ENCODE assay signal across 1 cellular context in genomic region chrX:68571292-68572256, GRCh38.
TF ChIP-seq lines count a peak whose summit lies in the region.

No MANE protein-coding gene starts in this region.

TF ChIP-seq in K562, 482 proteins besides CTCF, POLR2A, EP300 and RAD21 (continued from another document and continues in another):
- TF ChIP-seq GTF3C2 (IDR thresholded peaks at IDR 0.05; ENCODE audit: borderline replicate concordance, extremely low read depth, insufficient read length) = no peak
- no peak for TF ChIP-seq ZNF707 (CRISPR knock-in tag; conservative IDR thresholded peaks at IDR 0.05)
- TF ChIP-seq TCF15 (CRISPR knock-in tag; IDR thresholded peaks at IDR 0.05) = no peak
- 0 out of 2 replicates have a peak, but pooled peaks have one; percentile 10 for TF ChIP-seq USF2 (CRISPR knock-in tag; IDR thresholded peaks at IDR 0.05)
- TF ChIP-seq HIVEP1 (CRISPR knock-in tag; IDR thresholded peaks at IDR 0.05) = no peak
- TF ChIP-seq ZNF311 (CRISPR knock-in tag; IDR thresholded peaks at IDR 0.05) = no peak
- TF ChIP-seq DLX4 (CRISPR knock-in tag; IDR thresholded peaks at IDR 0.05) = no peak
- TF ChIP-seq ZBTB8A (IDR thresholded peaks at IDR 0.05; ENCODE audit: partially characterized antibody) = no peak
- no peak for TF ChIP-seq KLF16 (IDR thresholded peaks at IDR 0.05)
- TF ChIP-seq FOXK2 (conservative IDR thresholded peaks at IDR 0.05 in 1 of 2, IDR thresholded peaks at IDR 0.05 in 1 of 2; ENCODE audit: low read depth in 2 of 2) = peak in 1 of 2 experiments; percentile 12; a peak in 1 of 4 replicates
- TF ChIP-seq ZNF830 (CRISPR knock-in tag; IDR thresholded peaks at IDR 0.05) = no peak
- TF ChIP-seq ZNF57 (CRISPR knock-in tag; IDR thresholded peaks at IDR 0.05) = no peak
- TF ChIP-seq RAD51 (IDR thresholded peaks at IDR 0.05; ENCODE audit: borderline replicate concordance, low read depth) = no peak
- no peak for TF ChIP-seq FOXJ2 (tag; IDR thresholded peaks at IDR 0.05)
- no peak for TF ChIP-seq LARP7 (IDR thresholded peaks at IDR 0.05)
- TF ChIP-seq JUND (IDR thresholded peaks at IDR 0.05; ENCODE audit: borderline replicate concordance, low read depth, low read length) = peak; percentile 95
- TF ChIP-seq JUND (tag; IDR thresholded peaks at IDR 0.05; ENCODE audit: borderline replicate concordance, low read depth, low read length) = peak; percentile 90; the same call in 2 of the 3 replicates
- no peak for TF ChIP-seq ZBTB17 (CRISPR knock-in tag; IDR thresholded peaks at IDR 0.05)
- TF ChIP-seq TFE3 (CRISPR knock-in tag; IDR thresholded peaks at IDR 0.05) = no peak
- no peak for TF ChIP-seq NR2C2 (CRISPR knock-in tag; IDR thresholded peaks at IDR 0.05)
- TF ChIP-seq NR2C2 (tag; IDR thresholded peaks at IDR 0.05) = peak; percentile 27
- no peak for TF ChIP-seq TRIM28 (IDR thresholded peaks at IDR 0.05)
- TF ChIP-seq HMBOX1 (IDR thresholded peaks at IDR 0.05) = peak; percentile 99
- peak; percentile 23; the same call in 1 of the 2 replicates for TF ChIP-seq VEZF1 (CRISPR knock-in tag; IDR thresholded peaks at IDR 0.05)
- no peak for TF ChIP-seq SPI1 (IDR thresholded peaks at IDR 0.05; ENCODE audit: borderline replicate concordance, low read depth, low read length)
- TF ChIP-seq NFYB (IDR thresholded peaks at IDR 0.05; ENCODE audit: extremely low read depth, insufficient read length) = peak; percentile 56
- TF ChIP-seq MYC (IDR thresholded peaks at IDR 0.05; ENCODE audit: low read depth, low read length) = peak; percentile 56; the same call in 1 of the 2 replicates
- TF ChIP-seq MYC (CRISPR knock-in tag; IDR thresholded peaks at IDR 0.05; ENCODE audit: borderline replicate concordance, low read depth) = no peak
- no peak for TF ChIP-seq ZNF77 (CRISPR knock-in tag; IDR thresholded peaks at IDR 0.05)
- no peak for TF ChIP-seq FOXJ3 (CRISPR knock-in tag; IDR thresholded peaks at IDR 0.05)
- no peak for TF ChIP-seq RBM15 (IDR thresholded peaks at IDR 0.05; ENCODE audit: insufficient read depth, low read length)
- no peak for TF ChIP-seq MAX (CRISPR knock-in tag; IDR thresholded peaks at IDR 0.05)
- peak; percentile 86 for TF ChIP-seq SMARCA4 (IDR thresholded peaks at IDR 0.05)
- no peak for TF ChIP-seq CBX8 (IDR thresholded peaks at IDR 0.05; ENCODE audit: borderline replicate concordance, extremely low read depth, low read depth, low read length, poor library complexity, severe bottlenecking)
- TF ChIP-seq GATA2 (CRISPR knock-in tag; IDR thresholded peaks at IDR 0.05) = peak; percentile 66
- no peak for TF ChIP-seq TGIF2 (CRISPR knock-in tag; IDR thresholded peaks at IDR 0.05)
- TF ChIP-seq FOXP4 (CRISPR knock-in tag; IDR thresholded peaks at IDR 0.05; ENCODE audit: borderline replicate concordance) = no peak
- TF ChIP-seq MAFG (tag; conservative IDR thresholded peaks at IDR 0.05) = 0 out of 2 replicates have a peak, but pooled peaks have one; percentile 16
- no peak for TF ChIP-seq ELF4 (CRISPR knock-in tag; IDR thresholded peaks at IDR 0.05)
- peak; percentile 50 for TF ChIP-seq C11orf30 (IDR thresholded peaks at IDR 0.05; ENCODE audit: low read depth)
- TF ChIP-seq TCF3 (CRISPR knock-in tag; IDR thresholded peaks at IDR 0.05) = peak; percentile 75
- TF ChIP-seq ZNF318 (IDR thresholded peaks at IDR 0.05; ENCODE audit: borderline replicate concordance in 1 of 2, low read depth in 1 of 2) = 0 out of 4 replicates have a peak, but pooled peaks of 1 of the 2 experiments have one; percentile 23
- peak; percentile 44; the same call in 1 of the 2 replicates for TF ChIP-seq MAFK (IDR thresholded peaks at IDR 0.05; ENCODE audit: low read length)
